In genomic region chr4:680931-681645, GRCh38 we compare ENCODE assay signal across 8 cellular contexts. TPM values are rescaled to one million over a fixed set of nuclear protein-coding genes. Genes with fewer than 3 reads are reported as not detected.
DNase-seq lines count a peak whose midpoint lies in the region; ATAC-seq and TF ChIP-seq lines count a peak whose summit lies in the region.

No MANE protein-coding gene starts in this region.

- TF ChIP-seq CTCF in AG09309 (IDR thresholded peaks at IDR 0.05; ENCODE audit: control insufficient read depth, insufficient read depth, low read depth, low read length, missing control alignments): no peak
- TF ChIP-seq CTCF in H9 (conservative IDR thresholded peaks at IDR 0.05): no peak
- no peak for TF ChIP-seq CTCF in VCaP (conservative IDR thresholded peaks at IDR 0.05)
- TF ChIP-seq CTCF in upper lobe of right lung (IDR thresholded peaks at IDR 0.05): no peak

- H3K27ac ChIP-seq in H9 (ENCODE audit: insufficient read length, low read depth, low read length): no peak overlapping the region
- peak overlapping the region; percentile 64; the same call in 1 of the 2 replicates for H3K27ac ChIP-seq in VCaP
- no peak overlapping the region for H3K27ac ChIP-seq in mesodermal cell (ENCODE audit: low read depth, low read length, severe bottlenecking)
- no peak overlapping the region for H3K27ac ChIP-seq in upper lobe of right lung

- no peak overlapping the region for H2BK15ac ChIP-seq in H9 (ENCODE audit: low read depth, low read length)

- no peak overlapping the region for H3K23ac ChIP-seq in H9 (ENCODE audit: insufficient read length, low read depth, low read length)

- H2BK20ac ChIP-seq in H9 (ENCODE audit: low read depth, low read length, poor library complexity, severe bottlenecking): no peak overlapping the region

- ATAC-seq in upper lobe of right lung: peak; percentile 50

- no peak overlapping the region for H3K4ac ChIP-seq in H9 (ENCODE audit: low read depth, low read length)

- H4K91ac ChIP-seq in H9 (ENCODE audit: insufficient read length, low read depth, low read length): no peak overlapping the region

- H3K36me3 ChIP-seq in mesodermal cell (ENCODE audit: control insufficient read depth, insufficient read depth, low read length) (no peaks in the 10 kb centered on the region), upper lobe of right lung (no peaks in the 10 kb centered on the region)

- DNase-seq in AG09309 (ENCODE audit: low read depth): no peak
- peak; percentile 77 for DNase-seq in H9
- DNase-seq in ecto neural progenitor cell (ENCODE audit: low spot score): peak; percentile 80
- peak; percentile 87 for DNase-seq in upper lobe of right lung
- DNase-seq in RPMI8226: no peak
- DNase-seq in NCI-H446 (lab: John Stamatoyannopoulos, UW): no peak

- H3K23me2 ChIP-seq in H9 (ENCODE audit: insufficient read length, low read depth, low read length, poor library complexity, severe bottlenecking): peaks cover 5% of the 10 kb centered on the region

- H3K4me2 ChIP-seq in H9 (ENCODE audit: insufficient read depth, insufficient read length, low read length): peak overlapping the region; percentile 53

- H3K56ac ChIP-seq in H9 (ENCODE audit: insufficient read length, low read depth, low read length): no peak overlapping the region

- H3K79me1 ChIP-seq in H9 (ENCODE audit: insufficient read depth, low read depth, low read length, poor library complexity, severe bottlenecking): no peaks in the 10 kb centered on the region

- no peak overlapping the region for H2BK12ac ChIP-seq in H9 (ENCODE audit: insufficient read length, low read depth, low read length)

- no peak overlapping the region for H2AK5ac ChIP-seq in H9 (ENCODE audit: insufficient read length, low read length)

- H3K27me3 ChIP-seq in H9 (ENCODE audit: insufficient read depth, low read length) (no peaks in the 10 kb centered on the region), upper lobe of right lung (no peaks in the 10 kb centered on the region)

- no peak overlapping the region for H3K18ac ChIP-seq in H9 (ENCODE audit: insufficient read length, low read depth, low read length)

- H3K36me3 Mint-ChIP-seq in H9 (ENCODE audit: insufficient read depth in 1 of 3, low read depth in 3 of 3): no peaks in the 10 kb centered on the region; a peak in 3 of 7 replicates

- no CpG with 5 or more reads among the region's 62 CpGs for WGBS in H9 (ENCODE audit: extremely low coverage, insufficient read length, low lambda C conversion rate)
- 6 to 10% methylated on average over 28 to 39 of the region's 62 CpGs for WGBS in mesodermal cell (ENCODE audit: insufficient coverage in 2 of 2), 2 experiments

- peak overlapping the region; percentile 40 for H3K4me3 ChIP-seq in AG09309 (ENCODE audit: control insufficient read depth, low read depth, low read length)
- peak overlapping the region; percentile 41 for H3K4me3 ChIP-seq in mesodermal cell (ENCODE audit: extremely low read depth, insufficient read depth, low read length, poor library complexity, severe bottlenecking)
- peak overlapping the region; percentile 60 for H3K4me3 ChIP-seq in upper lobe of right lung

- peaks cover 13% of the 10 kb centered on the region for H3K27me3 Mint-ChIP-seq in H9 (ENCODE audit: low read depth)

- H3K4me3 Mint-ChIP-seq in H9: peak overlapping the region; percentile 54 to 75

- no peak overlapping the region for H4K5ac ChIP-seq in H9 (ENCODE audit: insufficient read length, low read depth, low read length)

- H4K8ac ChIP-seq in H9 (replicated peaks; ENCODE audit: insufficient read length, low read depth, low read length): no peak overlapping the region

- no peak overlapping the region for H3K9ac ChIP-seq in H9 (ENCODE audit: extremely low read depth, insufficient read length, low read length)

- H3K4me1 ChIP-seq in H9 (ENCODE audit: insufficient read depth, low read length): no peaks in the 10 kb centered on the region
- peaks cover 7% of the 10 kb centered on the region for H3K4me1 ChIP-seq in mesodermal cell (ENCODE audit: control insufficient read depth, insufficient read depth, low read length, poor library complexity, severe bottlenecking)
- H3K4me1 ChIP-seq in upper lobe of right lung: peaks cover 19% of the 10 kb centered on the region

- H2AFZ ChIP-seq in H9 (ENCODE audit: low read length): no peak overlapping the region

- no peaks in the 10 kb centered on the region for H4K20me1 ChIP-seq in H9 (ENCODE audit: control insufficient read depth, insufficient read depth, insufficient read length)

- no peak overlapping the region for H3T11ph ChIP-seq in H9 (ENCODE audit: low read length)

- H2BK120ac ChIP-seq in H9 (ENCODE audit: low read depth, low read length, poor library complexity, severe bottlenecking): no peak overlapping the region

- H3K27ac Mint-ChIP-seq in H9: no peak overlapping the region

- no peaks in the 10 kb centered on the region for H3K79me2 ChIP-seq in H9 (ENCODE audit: insufficient read depth, low read length)

- no peak overlapping the region for H2BK5ac ChIP-seq in H9 (ENCODE audit: insufficient read length, low read length)

- H3K9me3 ChIP-seq in H9 (ENCODE audit: control insufficient read depth, low read depth, low read length) (no peaks in the 10 kb centered on the region), mesodermal cell (ENCODE audit: control insufficient read depth, low read length) (no peaks in the 10 kb centered on the region), upper lobe of right lung (no peaks in the 10 kb centered on the region)

- H3K14ac ChIP-seq in H9 (ENCODE audit: insufficient read depth, low read length): no peak overlapping the region

- intact Hi-C loops in upper lobe of right lung (cut with DNase I): no loop called here

- H3K9me3 Mint-ChIP-seq in H9: no peaks in the 10 kb centered on the region; a peak in 1 of 5 replicates

- peaks cover 2 to 20% of the 10 kb centered on the region in 2 experiments for H3K4me1 Mint-ChIP-seq in H9

RNA-seq across cellular contexts. Expression of gene MYL5, which starts 6.7 kb away (rescaled TPM):
- total RNA-seq in H9 (2021) (18.0 and 18.4 TPM in 2 replicates), upper lobe of right lung (9.7 TPM)
- polyA plus RNA-seq in mesodermal cell (2013, experiment 1 of 2): 7.4 TPM
- polyA plus RNA-seq in mesodermal cell (2013, experiment 2 of 2): 7.5 TPM

RNA-seq across cellular contexts. Expression of gene ATP5ME, which starts 7.0 kb away (rescaled TPM):
- 425 and 433 TPM in 2 replicates for total RNA-seq in H9 (2021)
- polyA plus RNA-seq in mesodermal cell (2013, experiment 1 of 2): 302 TPM
- 291 TPM for polyA plus RNA-seq in mesodermal cell (2013, experiment 2 of 2)
- 167 TPM for total RNA-seq in upper lobe of right lung

RNA-seq across cellular contexts. Expression of gene SLC49A3, which starts 7.9 kb away (rescaled TPM):
- total RNA-seq in H9 (2021): 6.8 and 6.9 TPM in 2 replicates
- 2.2 TPM for polyA plus RNA-seq in mesodermal cell (2013, experiment 1 of 2)
- polyA plus RNA-seq in mesodermal cell (2013, experiment 2 of 2): 1.6 TPM
- total RNA-seq in upper lobe of right lung: 32.9 TPM

RNA-seq across cellular contexts. Expression of gene PCGF3, which starts 24.5 kb away (rescaled TPM):
- total RNA-seq in H9 (2021) (42.6 and 43.1 TPM in 2 replicates), upper lobe of right lung (42.2 TPM)
- 56.3 TPM for polyA plus RNA-seq in mesodermal cell (2013, experiment 1 of 2)
- 51.8 TPM for polyA plus RNA-seq in mesodermal cell (2013, experiment 2 of 2)

RNA-seq across cellular contexts. Expression of gene PDE6B, which starts 55.7 kb away (rescaled TPM):
- 10.2 and 10.8 TPM in 2 replicates for total RNA-seq in H9 (2021)
- 3.8 TPM for polyA plus RNA-seq in mesodermal cell (2013, experiment 1 of 2)
- 2.0 TPM for polyA plus RNA-seq in mesodermal cell (2013, experiment 2 of 2)
- total RNA-seq in upper lobe of right lung: 9.1 TPM

Comparison
In these comparisons a context has a peak if more than half of its experiments do, and no peak if none do; other contexts are left out.
1. DNase-seq: peak in H9 (single experiment), ecto neural progenitor cell (single experiment) and upper lobe of right lung (single experiment); none in AG09309 (single experiment), RPMI8226 (single experiment) and NCI-H446 (0 of 2).
2. Peak in every context shown above with its lines, with median percentiles within 50 percentile points of each other: H3K4me3 ChIP-seq.